Comparison of ENCODE assay signal across 27 cellular contexts in genomic region chr6:208973-209372, GRCh38.
DNase-seq lines count a peak whose midpoint lies in the region; ATAC-seq and TF ChIP-seq lines count a peak whose summit lies in the region.
"Had no signal": no experiment of that assay in that cellular context is flagged by ENCODE, and none has a peak within 500 bp of the region (broad histone marks: within the 10 kb centered on the region; RNA-seq: fewer than 3 reads in every experiment).

No MANE protein-coding gene starts in this region.

- no peak for TF ChIP-seq EP300 in gastroesophageal sphincter (IDR thresholded peaks at IDR 0.05)

- no TSS peak for BruUV-seq in A673 (replicated peaks; lab: Mats Ljungman, UMichigan)

- H3K4me3 ChIP-seq in CD8-positive, alpha-beta T cell (ENCODE audit: low read depth, low read length): no peak overlapping the region
- H3K4me3 ChIP-seq in A673 (ENCODE audit: low read depth, low read length, poor library complexity, severe bottlenecking): no peak overlapping the region
- H3K4me3 ChIP-seq in gastroesophageal sphincter: no peak overlapping the region
- H3K4me3 ChIP-seq: gastrocnemius medialis, left ventricle myocardium inferior, ovary, SJSA1, tibial artery had no signal

- POLR2A ChIA-PET in CD8-positive, alpha-beta T cell (lab: Charles Lee): no interaction called here
- POLR2A ChIA-PET in activated B cell treated with CpG ODN at 0.5 μM for 24 hours (lab: Charles Lee) (interaction anchor here (2.0 kb wide), 1 partner anchor 10 kb away, joined by 8 read pairs; no protein-coding TSS in a partner anchor), A673 (lab: Charles Lee; ENCODE audit: low non-redundant PET) (no interaction called here)

- H3K27me3 Mint-ChIP-seq in activated T-cell treated with anti-CD3 and anti-CD28 coated beads, Interleukin-2, amount 50 U/mL, for 4 hours (ENCODE audit: low read depth): peaks cover 4% of the 10 kb centered on the region
- no peaks in the 10 kb centered on the region for H3K27me3 Mint-ChIP-seq in CD8-positive, alpha-beta T cell (ENCODE audit: low read depth)
- H3K27me3 Mint-ChIP-seq in activated B cell treated with CpG ODN at 0.5 μM for 24 hours (no peaks in the 10 kb centered on the region), memory B cell (peaks cover 6% of the 10 kb centered on the region)
- H3K27me3 Mint-ChIP-seq: naive thymus-derived CD8-positive, alpha-beta T cell had no signal

- TF ChIP-seq POLR2A in gastroesophageal sphincter (IDR thresholded peaks at IDR 0.05): no peak

- H3K4me1 Mint-ChIP-seq in activated T-cell treated with anti-CD3 and anti-CD28 coated beads, Interleukin-2, amount 50 U/mL, for 4 hours (ENCODE audit: low read depth): peaks cover 23% of the 10 kb centered on the region
- peaks cover 12% of the 10 kb centered on the region for H3K4me1 Mint-ChIP-seq in CD8-positive, alpha-beta T cell (ENCODE audit: low read depth)
- H3K4me1 Mint-ChIP-seq in activated B cell treated with CpG ODN at 0.5 μM for 24 hours (peaks cover 30% of the 10 kb centered on the region), memory B cell (peaks cover 29% of the 10 kb centered on the region)
- H3K4me1 Mint-ChIP-seq: mesothelial cell of epicardium had no signal

- no peaks in the 10 kb centered on the region for H3K9me3 ChIP-seq in CD8-positive, alpha-beta T cell (ENCODE audit: low read length)
- H3K9me3 ChIP-seq in A673 (ENCODE audit: low read depth, low read length, poor library complexity, severe bottlenecking) (no peaks in the 10 kb centered on the region), gastroesophageal sphincter (peaks cover 0 to 7% (median 0%) of the 10 kb centered on the region in 3 donors)
- H3K9me3 ChIP-seq: gastrocnemius medialis, SJSA1, tibial artery had no signal

- WGBS in gastroesophageal sphincter (ENCODE audit: low coverage in 1 of 2), 2 donors: 75% methylated on average over 7 of the region's 7 CpGs; no CpG with 5 or more reads in 1 of the 2 donors

- DNase-seq in activated T-cell treated with anti-CD3 and anti-CD28 coated beads, Interleukin-2, amount 50 U/mL, for 4 hours: no peak
- DNase-seq in activated T-cell treated with anti-CD3 and anti-CD28 coated beads, Interleukin-2, amount 50 U/mL, for 1 hour: no peak
- DNase-seq in CD8-positive, alpha-beta T cell: no peak
- DNase-seq in activated B cell treated with CpG ODN at 0.5 μM for 24 hours (no peak), memory B cell (ENCODE audit: low spot score in 2 of 2) (no peak), A673 (ENCODE audit: low spot score) (no peak), hippocampal formation (lab: John Stamatoyannopoulos, UW) (no peak)
- DNase-seq: activated CD4-positive, alpha-beta T cell treated with anti-CD3 and anti-CD28 coated beads, Interleukin-2, amount 50 U/mL, for 1 hour; activated naive CD4-positive, alpha-beta T cell treated with anti-CD3 and anti-CD28 coated beads, Interleukin-2, amount 10 ng/mL, durations not matched to agents 7 days and 5 days; anterior cingulate cortex; cortex of kidney; DMS 273 treated with DMSO at 0.1 percent for 48 hours; gastrocnemius medialis; left ventricle myocardium inferior; naive thymus-derived CD8-positive, alpha-beta T cell; NCI-H1092; NCI-H187; NCI-H526; ovary; spleen; stimulated activated CD4-positive, alpha-beta T cell treated with anti-CD3 and anti-CD28 coated beads, Interleukin-4, amount 100 ng/mL, for 1 hour; stomach; tibial artery had no signal

- intact Hi-C loops in CD8-positive, alpha-beta T cell (cut with DNase I, micrococcal nuclease): no loop called here
- intact Hi-C loops in activated B cell treated with CpG ODN at 0.5 μM for 24 hours (cut with micrococcal nuclease): no loop called here
- intact Hi-C loops in A673 (cut with micrococcal nuclease; ENCODE audit: unreplicated experiment): no loop called here

- H3K4me3 Mint-ChIP-seq in activated T-cell treated with anti-CD3 and anti-CD28 coated beads, Interleukin-2, amount 50 U/mL, for 4 hours: peak overlapping the region; percentile 85
- peak overlapping the region; percentile 83 for H3K4me3 Mint-ChIP-seq in CD8-positive, alpha-beta T cell
- H3K4me3 Mint-ChIP-seq in activated B cell treated with CpG ODN at 0.5 μM for 24 hours: peak overlapping the region; percentile 83
- peak overlapping the region; percentile 92 for H3K4me3 Mint-ChIP-seq in memory B cell
- H3K4me3 Mint-ChIP-seq: mesothelial cell of epicardium had no signal

- no peak for TF ChIP-seq CTCF in CD8-positive, alpha-beta T cell (IDR thresholded peaks at IDR 0.05)
- TF ChIP-seq CTCF in activated B cell treated with CpG ODN at 0.5 μM for 24 hours (IDR thresholded peaks at IDR 0.05) (no peak), A673 (conservative IDR thresholded peaks at IDR 0.05; ENCODE audit: low read depth, low read length) (no peak), gastroesophageal sphincter (IDR thresholded peaks at IDR 0.05) (no peak)

- H3K27me3 ChIP-seq in CD8-positive, alpha-beta T cell (ENCODE audit: insufficient read depth, low read length): no peaks in the 10 kb centered on the region
- H3K27me3 ChIP-seq in A673 (replicated peaks; ENCODE audit: insufficient read depth, low read depth, low read length, poor library complexity): peaks cover 21% of the 10 kb centered on the region
- H3K27me3 ChIP-seq in gastroesophageal sphincter: peaks cover 65% of the 10 kb centered on the region
- H3K27me3 ChIP-seq: ovary had no signal

- CTCF ChIA-PET in CD8-positive, alpha-beta T cell (lab: Charles Lee): interaction anchor here (1.3 kb wide), 1 partner anchor 19 kb away, joined by 3 read pairs; no protein-coding TSS in a partner anchor
- CTCF ChIA-PET in activated B cell treated with CpG ODN at 0.5 μM for 24 hours (lab: Charles Lee): interaction anchor here (1.0 kb wide), 1 partner anchor 8 kb away, joined by 4 read pairs; no protein-coding TSS in a partner anchor
- CTCF ChIA-PET in A673 (lab: Charles Lee): no interaction called here

- H3K27ac Mint-ChIP-seq in CD8-positive, alpha-beta T cell: peak overlapping the region; percentile 72
- H3K27ac Mint-ChIP-seq in activated B cell treated with CpG ODN at 0.5 μM for 24 hours (no peak overlapping the region), memory B cell (no peak overlapping the region)
- H3K27ac Mint-ChIP-seq: activated naive CD4-positive, alpha-beta T cell treated with anti-CD3 and anti-CD28 coated beads, Interleukin-2, amount 10 ng/mL, durations not matched to agents 7 days and 5 days; mesothelial cell of epicardium had no signal

- H3K36me3 Mint-ChIP-seq in activated T-cell treated with anti-CD3 and anti-CD28 coated beads, Interleukin-2, amount 50 U/mL, for 4 hours (ENCODE audit: insufficient read depth): no peaks in the 10 kb centered on the region
- H3K36me3 Mint-ChIP-seq in CD8-positive, alpha-beta T cell: peaks cover 4% of the 10 kb centered on the region
- H3K36me3 Mint-ChIP-seq in activated B cell treated with CpG ODN at 0.5 μM for 24 hours (ENCODE audit: low read depth): no peaks in the 10 kb centered on the region
- H3K36me3 Mint-ChIP-seq in memory B cell: peaks cover 2% of the 10 kb centered on the region
- H3K36me3 Mint-ChIP-seq: mesothelial cell of epicardium; naive thymus-derived CD8-positive, alpha-beta T cell had no signal

- H3K9me3 Mint-ChIP-seq in activated T-cell treated with anti-CD3 and anti-CD28 coated beads, Interleukin-2, amount 50 U/mL, for 4 hours: no peaks in the 10 kb centered on the region
- H3K9me3 Mint-ChIP-seq in CD8-positive, alpha-beta T cell: no peaks in the 10 kb centered on the region
- no peaks in the 10 kb centered on the region for H3K9me3 Mint-ChIP-seq in activated B cell treated with CpG ODN at 0.5 μM for 24 hours
- no peaks in the 10 kb centered on the region for H3K9me3 Mint-ChIP-seq in memory B cell
- H3K9me3 Mint-ChIP-seq: naive thymus-derived CD8-positive, alpha-beta T cell had no signal

- no peak for ATAC-seq in activated T-cell treated with anti-CD3 and anti-CD28 coated beads, Interleukin-2, amount 50 U/mL, for 4 hours
- no peak for ATAC-seq in CD8-positive, alpha-beta T cell
- ATAC-seq in activated B cell treated with CpG ODN at 0.5 μM for 24 hours (ENCODE audit: low read depth): no peak
- ATAC-seq in memory B cell (ENCODE audit: low read depth): peak; percentile 23
- ATAC-seq in gastroesophageal sphincter: no peak
- ATAC-seq: gastrocnemius medialis; naive thymus-derived CD8-positive, alpha-beta T cell had no signal

- H3K27ac ChIP-seq in CD8-positive, alpha-beta T cell (ENCODE audit: low read depth, low read length): no peak overlapping the region
- H3K27ac ChIP-seq in A673 (ENCODE audit: low read depth, low read length, poor library complexity, severe bottlenecking) (no peak overlapping the region), gastroesophageal sphincter (no peak overlapping the region)
- H3K27ac ChIP-seq: C4-2B, gastrocnemius medialis, left ventricle myocardium inferior, ovary, SJSA1, stomach, tibial artery had no signal

- H3K36me3 ChIP-seq in CD8-positive, alpha-beta T cell (ENCODE audit: insufficient read depth, low read length): no peaks in the 10 kb centered on the region
- no peaks in the 10 kb centered on the region for H3K36me3 ChIP-seq in A673 (ENCODE audit: insufficient read depth, low read length, poor library complexity, severe bottlenecking)
- no peaks in the 10 kb centered on the region for H3K36me3 ChIP-seq in gastroesophageal sphincter
- H3K36me3 ChIP-seq: gastrocnemius medialis, left ventricle myocardium inferior, ovary, SJSA1, spleen, stomach, tibial artery had no signal

- no peaks in the 10 kb centered on the region for H3K4me1 ChIP-seq in CD8-positive, alpha-beta T cell (ENCODE audit: insufficient read depth, low read length)
- H3K4me1 ChIP-seq in A673 (ENCODE audit: insufficient read depth, low read length, poor library complexity, severe bottlenecking): no peaks in the 10 kb centered on the region
- no peaks in the 10 kb centered on the region for H3K4me1 ChIP-seq in gastroesophageal sphincter
- H3K4me1 ChIP-seq: gastrocnemius medialis, left ventricle myocardium inferior, stomach, tibial artery had no signal
